22 cellular contexts compared by ENCODE assay signal in the genomic region with DNA sequence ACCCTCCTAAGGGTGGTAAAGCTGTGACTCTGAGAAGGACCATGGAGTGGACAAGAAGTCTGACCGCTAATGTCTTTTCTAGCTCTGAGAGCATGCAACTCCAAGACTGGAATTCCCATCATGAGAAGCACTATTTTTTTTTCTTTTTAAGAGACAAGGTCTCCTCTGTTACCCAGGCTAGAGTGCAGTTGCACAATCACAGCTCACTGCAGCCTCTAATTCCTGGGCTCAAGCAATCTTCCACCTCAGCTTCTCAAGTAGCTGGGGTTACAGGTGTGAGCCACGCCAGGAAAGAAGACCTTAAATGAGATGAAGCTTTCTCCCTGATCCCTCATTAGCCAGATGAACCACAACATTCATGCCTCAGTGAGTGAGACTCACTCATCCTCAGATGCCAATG. TPM values are rescaled to one million over a fixed set of nuclear protein-coding genes. Genes with fewer than 3 reads are reported as not detected.
DNase-seq lines count a peak whose midpoint lies in the region; ATAC-seq and TF ChIP-seq lines count a peak whose summit lies in the region.
"Had no signal": no experiment of that assay in that cellular context is flagged by ENCODE, and none has a peak within 500 bp of the region (broad histone marks: within the 10 kb centered on the region; RNA-seq: fewer than 3 reads in every experiment).

No MANE protein-coding gene starts in this region.

- TF ChIP-seq POLR2A in IMR-90 (IDR thresholded peaks at IDR 0.05; ENCODE audit: low read depth, low read length): no peak

- intact Hi-C loops in IMR-90 (cut with micrococcal nuclease): no loop called here
- intact Hi-C loops in naive thymus-derived CD4-positive, alpha-beta T cell (cut with micrococcal nuclease): loop anchor here in 1 of 2 donors (1.0 to 10.0 kb wide), 4 partner anchors 19 to 1361 kb away; a partner anchor contains a TSS

- H3K36me3 Mint-ChIP-seq in activated T-cell treated with anti-CD3 and anti-CD28 coated beads, Interleukin-2, amount 50 U/mL, for 24 hours (ENCODE audit: low read depth): peaks cover 92% of the 10 kb centered on the region
- peaks cover 47 to 84% of the 10 kb centered on the region in 2 donors for H3K36me3 Mint-ChIP-seq in activated naive CD4-positive, alpha-beta T cell treated with anti-CD3 and anti-CD28 coated beads, Interleukin-2, amount 50 U/mL, for 72 hours
- peaks cover 0 to 36% (median 0%) of the 10 kb centered on the region in 5 donors for H3K36me3 Mint-ChIP-seq in naive thymus-derived CD4-positive, alpha-beta T cell

- peaks cover 0 to 24% of the 10 kb centered on the region in 2 experiments; a peak in 1 of 4 replicates for H3K79me1 ChIP-seq in IMR-90 (ENCODE audit: low read depth in 1 of 2, low read length in 2 of 2)

- H3K27me3 ChIP-seq in IMR-90 (ENCODE audit: control insufficient read depth, insufficient read depth, low read length): no peaks in the 10 kb centered on the region
- no peaks in the 10 kb centered on the region for H3K27me3 ChIP-seq in naive thymus-derived CD4-positive, alpha-beta T cell (ENCODE audit: control insufficient read depth in 2 of 2, insufficient read depth in 2 of 2, low read length in 2 of 2)
- H3K27me3 ChIP-seq: uterus had no signal

- 0 out of 3 replicates have a peak overlapping the region, but pooled peaks have one; percentile 27 for H2BK15ac ChIP-seq in IMR-90 (ENCODE audit: low read depth, low read length)

- no peak overlapping the region for H3K23ac ChIP-seq in IMR-90 (ENCODE audit: low read depth, low read length)

- H3K4me1 Mint-ChIP-seq in activated T-cell treated with anti-CD3 and anti-CD28 coated beads, Interleukin-2, amount 50 U/mL, for 24 hours (ENCODE audit: low read depth): peaks cover 85% of the 10 kb centered on the region
- H3K4me1 Mint-ChIP-seq in naive thymus-derived CD4-positive, alpha-beta T cell: peaks cover 37 to 85% (median 61%) of the 10 kb centered on the region in 7 donors

- no peak overlapping the region for H3K4ac ChIP-seq in IMR-90 (ENCODE audit: low read depth, low read length)

- H3K4me3 Mint-ChIP-seq in activated T-cell treated with anti-CD3 and anti-CD28 coated beads, Interleukin-2, amount 50 U/mL, for 24 hours: peak overlapping the region; percentile 80
- peak overlapping the region in 4 of 10 donors; percentile 74 to 94 (median 86) for H3K4me3 Mint-ChIP-seq in naive thymus-derived CD4-positive, alpha-beta T cell
- H3K4me3 Mint-ChIP-seq: activated B cell treated with CpG ODN at 0.5 μM for 24 hours, CD14-positive monocyte, H9, neural crest cell had no signal

- no peak for TF ChIP-seq CTCF in IMR-90 (conservative IDR thresholded peaks at IDR 0.05; ENCODE audit: low read depth, low read length)

- no peaks in the 10 kb centered on the region for H4K20me1 ChIP-seq in IMR-90 (ENCODE audit: insufficient read depth, low read length)

- CTCF ChIA-PET in IMR-90 (lab: Yijun Ruan, JAX): interaction anchor here (0.8 kb wide), 1 partner anchor 78 kb away, joined by 3 read pairs; a partner anchor contains a TSS
- CTCF ChIA-PET in naive thymus-derived CD4-positive, alpha-beta T cell (lab: Charles Lee): interaction anchor here (0.6 to 1.6 kb wide), 10 partner anchors 11 to 646 kb away, joined by 3 to 5 read pairs (median 4); no protein-coding TSS in a partner anchor

- H3K27ac ChIP-seq in IMR-90 (ENCODE audit: insufficient read depth, low read length): no peak overlapping the region
- H3K27ac ChIP-seq in naive thymus-derived CD4-positive, alpha-beta T cell (ENCODE audit: low read depth, low read length): no peak overlapping the region
- H3K27ac ChIP-seq: prostate gland, uterus had no signal

- no peaks in the 10 kb centered on the region for H3K36me3 ChIP-seq in IMR-90 (ENCODE audit: control insufficient read depth, insufficient read depth, low read length)
- H3K36me3 ChIP-seq in naive thymus-derived CD4-positive, alpha-beta T cell (ENCODE audit: control insufficient read depth in 2 of 3, insufficient read depth in 3 of 3, low read length in 3 of 3): no peaks in the 10 kb centered on the region
- H3K36me3 ChIP-seq: prostate gland, uterus had no signal

- H2AK5ac ChIP-seq in IMR-90 (ENCODE audit: low read depth, low read length): no peak overlapping the region

- no peak for DNase-seq in activated T-cell treated with anti-CD3 and anti-CD28 coated beads, Interleukin-2, amount 50 U/mL, for 24 hours
- DNase-seq in activated T-cell treated with anti-CD3 and anti-CD28 coated beads, Interleukin-2, amount 50 U/mL, for 1 hour: no peak
- DNase-seq in IMR-90 (no peak), NCI-H1105 (lab: John Stamatoyannopoulos, UW) (no peak), NCI-H2196 treated with DMSO at 0.1 percent for 48 hours (lab: John Stamatoyannopoulos, UW; ENCODE audit: unreplicated experiment) (no peak)
- DNase-seq in activated naive CD4-positive, alpha-beta T cell treated with anti-CD3 and anti-CD28 coated beads, Interleukin-2, amount 50 U/mL, for 72 hours (ENCODE audit: low spot score in 2 of 2): no peak
- no peak for DNase-seq in naive thymus-derived CD4-positive, alpha-beta T cell
- DNase-seq: ACHN, activated B cell treated with CpG ODN at 0.5 μM for 24 hours, GDM1, H9, midbrain, NCI-H1417, NCI-H2107, NCI-H524 treated with DMSO at 0.1 percent for 48 hours, uterus had no signal

- no peak overlapping the region for H4K91ac ChIP-seq in IMR-90 (ENCODE audit: insufficient read depth, low read depth, low read length)

- no peak overlapping the region for H3K4me3 ChIP-seq in IMR-90 (ENCODE audit: insufficient read depth, low read depth, low read length)
- H3K4me3 ChIP-seq in naive thymus-derived CD4-positive, alpha-beta T cell (ENCODE audit: low read length): no peak overlapping the region
- H3K4me3 ChIP-seq: prostate gland, skin epidermis, uterus had no signal

- H3K27ac Mint-ChIP-seq in activated T-cell treated with anti-CD3 and anti-CD28 coated beads, Interleukin-2, amount 50 U/mL, for 24 hours: peak overlapping the region; percentile 98
- peak overlapping the region; percentile 86 to 94 for H3K27ac Mint-ChIP-seq in activated naive CD4-positive, alpha-beta T cell treated with anti-CD3 and anti-CD28 coated beads, Interleukin-2, amount 50 U/mL, for 72 hours
- peak overlapping the region in 5 of 9 donors; percentile 26 to 99 (median 94) for H3K27ac Mint-ChIP-seq in naive thymus-derived CD4-positive, alpha-beta T cell
- H3K27ac Mint-ChIP-seq: activated B cell treated with CpG ODN at 0.5 μM for 24 hours, H9 had no signal

- no peak overlapping the region for H2AK9ac ChIP-seq in IMR-90 (replicated peaks; ENCODE audit: low read depth, low read length, poor library complexity)

- dilution Hi-C loops in IMR-90 (cut with HindIII; ENCODE audit: low sequenced_read_pairs, unreplicated experiment): no loop called here

- POLR2A ChIA-PET in IMR-90 (lab: Charles Lee; ENCODE audit: unreplicated experiment): no interaction called here
- POLR2A ChIA-PET in naive thymus-derived CD4-positive, alpha-beta T cell (lab: Charles Lee): interaction anchor here (0.7 to 1.1 kb wide), 2 partner anchors 17 to 175 kb away, joined by 3 read pairs; no protein-coding TSS in a partner anchor

- no CpG with 5 or more reads among the region's 2 CpGs for WGBS in IMR-90 (ENCODE audit: extremely low coverage in 2 of 2, insufficient read length in 1 of 2), 2 experiments

- no peak overlapping the region for H2BK5ac ChIP-seq in IMR-90 (ENCODE audit: low read depth, low read length, poor library complexity, severe bottlenecking)

- H4K5ac ChIP-seq in IMR-90 (ENCODE audit: low read depth, low read length): no peak overlapping the region

- no peak for ATAC-seq in IMR-90 (ENCODE audit: low read depth)
- ATAC-seq in activated naive CD4-positive, alpha-beta T cell treated with anti-CD3 and anti-CD28 coated beads, Interleukin-2, amount 50 U/mL, for 72 hours: no peak
- no peak for ATAC-seq in naive thymus-derived CD4-positive, alpha-beta T cell
- ATAC-seq in HG02981 (IDR thresholded peaks at IDR 0.05; ENCODE audit: unreplicated experiment): no peak
- ATAC-seq: left lobe of liver had no signal

- H4K8ac ChIP-seq in IMR-90 (ENCODE audit: low read depth in 2 of 2, low read length in 2 of 2): no peak overlapping the region

- no peak overlapping the region for H3K56ac ChIP-seq in IMR-90 (ENCODE audit: extremely low read depth, insufficient read depth, low read length)

- in situ Hi-C loops in IMR-90 (cut with MboI; ENCODE audit: low sequenced_read_pairs): no loop called here

- H3K4me1 ChIP-seq in IMR-90 (ENCODE audit: control insufficient read depth, insufficient read depth, low read length): peaks cover 16% of the 10 kb centered on the region
- H3K4me1 ChIP-seq in naive thymus-derived CD4-positive, alpha-beta T cell (ENCODE audit: control insufficient read depth in 2 of 2, insufficient read depth in 2 of 2, low read length in 2 of 2): peaks cover 14 to 44% of the 10 kb centered on the region in 2 donors
- H3K4me1 ChIP-seq: prostate gland, uterus had no signal

- H2AFZ ChIP-seq in IMR-90 (replicated peaks; ENCODE audit: low read length, poor library complexity): no peak overlapping the region

- no peaks in the 10 kb centered on the region for H3K9me3 Mint-ChIP-seq in activated T-cell treated with anti-CD3 and anti-CD28 coated beads, Interleukin-2, amount 50 U/mL, for 24 hours
- H3K9me3 Mint-ChIP-seq in activated naive CD4-positive, alpha-beta T cell treated with anti-CD3 and anti-CD28 coated beads, Interleukin-2, amount 50 U/mL, for 72 hours: peaks cover 0 to 4% of the 10 kb centered on the region in 2 donors
- peaks cover 0 to 3% (median 0%) of the 10 kb centered on the region in 11 donors for H3K9me3 Mint-ChIP-seq in naive thymus-derived CD4-positive, alpha-beta T cell
- H3K9me3 Mint-ChIP-seq: activated B cell treated with CpG ODN at 0.5 μM for 24 hours, H9, neural crest cell had no signal

- no peak overlapping the region for H3K14ac ChIP-seq in IMR-90 (replicated peaks; ENCODE audit: low read depth, low read length)

- peak overlapping the region; percentile 62; the same call in 1 of the 2 replicates for H2BK20ac ChIP-seq in IMR-90 (ENCODE audit: low read depth, low read length)

- no peak overlapping the region for H3K4me2 ChIP-seq in IMR-90 (ENCODE audit: low read depth, low read length)

- peaks cover 19% of the 10 kb centered on the region for H3K9me1 ChIP-seq in IMR-90 (ENCODE audit: insufficient read depth, low read length)

- no TSS peak for BruUV-seq in IMR-90 (replicated peaks; lab: Mats Ljungman, UMichigan)

- H3K27me3 Mint-ChIP-seq in activated T-cell treated with anti-CD3 and anti-CD28 coated beads, Interleukin-2, amount 50 U/mL, for 24 hours: no peaks in the 10 kb centered on the region
- no peaks in the 10 kb centered on the region for H3K27me3 Mint-ChIP-seq in naive thymus-derived CD4-positive, alpha-beta T cell

- H3K9me3 ChIP-seq in IMR-90 (ENCODE audit: control insufficient read depth, insufficient read depth, low read length): no peaks in the 10 kb centered on the region
- H3K9me3 ChIP-seq in naive thymus-derived CD4-positive, alpha-beta T cell (ENCODE audit: control insufficient read depth in 2 of 3, low read length in 3 of 3): no peaks in the 10 kb centered on the region
- H3K9me3 ChIP-seq: prostate gland, uterus had no signal

- no peak overlapping the region for H3K9ac ChIP-seq in IMR-90 (ENCODE audit: low read depth, low read length)

- H2BK120ac ChIP-seq in IMR-90 (ENCODE audit: low read depth, low read length): no peak overlapping the region

- no peak for TF ChIP-seq RAD21 in IMR-90 (IDR thresholded peaks at IDR 0.05; ENCODE audit: low read length)

- no peak overlapping the region for H3K18ac ChIP-seq in IMR-90 (ENCODE audit: low read depth, low read length)

RNA-seq across cellular contexts. Expression of a gene that starts 19.2 kb away (rescaled TPM):
- total RNA-seq in IMR-90 (2012; rRNA removed): 3.9 and 5.4 TPM in 2 replicates
- polyA plus RNA-seq in IMR-90 (2012; rRNA removed): 8.5 and 10.8 TPM in 2 replicates
- polyA plus RNA-seq in IMR-90 (2012; cell fraction: cytosol; rRNA removed): 6.0 and 8.5 TPM in 2 replicates
- polyA plus RNA-seq in IMR-90 (2012; cell fraction: nucleus; rRNA removed; ENCODE audit: low replicate concordance): 6.6 and 12.7 TPM in 2 replicates
- total RNA-seq in activated naive CD4-positive, alpha-beta T cell treated with anti-CD3 and anti-CD28 coated beads, Interleukin-2, amount 50 U/mL, for 72 hours: 100 to 1,000 TPM in 1 of 2 donors, 10 to 100 TPM in 1; 92.4 to 133 TPM
- total RNA-seq in naive thymus-derived CD4-positive, alpha-beta T cell: 10 to 100 TPM in 2 of 5 experiments, 1 to 10 TPM in 3; 1.6 to 82.6 (median 2.9) TPM
- polyA plus RNA-seq in naive thymus-derived CD4-positive, alpha-beta T cell: 1 to 10 TPM in 1 of 2 donors, under 1 TPM in 1; 0.11 to 1.4 TPM
- total RNA-seq: neural crest cell had no signal
